ENCODE assay signal across 17 cellular contexts in genomic region chr11:130404727-130405126, GRCh38. TPM values are rescaled to one million over a fixed set of nuclear protein-coding genes. Genes with fewer than 3 reads are reported as not detected.
DNase-seq lines count a peak whose midpoint lies in the region; ATAC-seq and TF ChIP-seq lines count a peak whose summit lies in the region.
"Had no signal": no experiment of that assay in that cellular context is flagged by ENCODE, and none has a peak within 500 bp of the region (broad histone marks: within the 10 kb centered on the region; RNA-seq: fewer than 3 reads in every experiment).

No MANE protein-coding gene starts in this region.

- H3K36me3 Mint-ChIP-seq in neural progenitor cell (peaks cover 2% of the 10 kb centered on the region), mesothelial cell of epicardium (no peaks in the 10 kb centered on the region)
- H3K36me3 Mint-ChIP-seq: CD8-positive, alpha-beta T cell had no signal

- H3K4me3 ChIP-seq in dorsolateral prefrontal cortex (no peak overlapping the region), neural progenitor cell (no peak overlapping the region)

- intact Hi-C loops in dorsolateral prefrontal cortex (cut with DNase I), result no loop called here

- H3K4me1 ChIP-seq in neural progenitor cell, result no peaks in the 10 kb centered on the region

- no peak overlapping the region for H3K4me2 ChIP-seq in neural progenitor cell
- H3K4me2 ChIP-seq: SK-N-SH had no signal

- H3K4me3 Mint-ChIP-seq in neural progenitor cell (no peak overlapping the region), mesothelial cell of epicardium (no peak overlapping the region)
- H3K4me3 Mint-ChIP-seq: CD8-positive, alpha-beta T cell had no signal

- H3K9me3 Mint-ChIP-seq in neural progenitor cell (no peaks in the 10 kb centered on the region), mesothelial cell of epicardium (no peaks in the 10 kb centered on the region)
- H3K9me3 Mint-ChIP-seq: CD8-positive, alpha-beta T cell had no signal

- no peak overlapping the region for H3K9ac ChIP-seq in neural progenitor cell
- H3K9ac ChIP-seq: SK-N-SH had no signal

- H3K27ac Mint-ChIP-seq in neural progenitor cell (peak overlapping the region; percentile 66), mesothelial cell of epicardium (no peak overlapping the region)
- H3K27ac Mint-ChIP-seq: CD8-positive, alpha-beta T cell had no signal

- H3K27me3 Mint-ChIP-seq in neural progenitor cell (ENCODE audit: insufficient read depth, low read depth) (peaks cover 19% of the 10 kb centered on the region), mesothelial cell of epicardium (ENCODE audit: low read depth) (peaks cover 29% of the 10 kb centered on the region)

- no peaks in the 10 kb centered on the region for H3K27me3 ChIP-seq in dorsolateral prefrontal cortex
- no peaks in the 10 kb centered on the region for H3K27me3 ChIP-seq in neural progenitor cell

- H3K4me1 Mint-ChIP-seq in neural progenitor cell, result peaks cover 23% of the 10 kb centered on the region
- H3K4me1 Mint-ChIP-seq in mesothelial cell of epicardium, result peaks cover 32% of the 10 kb centered on the region

- H3F3A ChIP-seq in neural progenitor cell (ENCODE audit: low read depth), result no peaks in the 10 kb centered on the region

- H3K9me3 ChIP-seq in neural progenitor cell (ENCODE audit: low read depth), result no peaks in the 10 kb centered on the region
- H3K9me3 ChIP-seq: SK-N-SH had no signal

- DNase-seq in DMS 273 (lab: John Stamatoyannopoulos, UW; ENCODE audit: unreplicated experiment) (peak; percentile 14), DMS 273 treated with DMSO at 0.1 percent for 48 hours (lab: John Stamatoyannopoulos, UW) (no peak), dorsolateral prefrontal cortex (no peak), neural progenitor cell (ENCODE audit: low spot score) (no peak), mesothelial cell of epicardium (ENCODE audit: low spot score in 2 of 2, unreplicated experiment in 2 of 2) (no peak)
- DNase-seq: CD8-positive, alpha-beta T cell; NCI-H1092; NCI-H1694; NCI-H774; Right ventricle myocardium superior; SK-N-SH had no signal

- H4K20me1 ChIP-seq in neural progenitor cell (ENCODE audit: low read depth), result no peaks in the 10 kb centered on the region

- no peaks in the 10 kb centered on the region for H3K79me2 ChIP-seq in neural progenitor cell (ENCODE audit: low read depth)

- TF ChIP-seq CTCF in dorsolateral prefrontal cortex (IDR thresholded peaks at IDR 0.05 in 54 of 56, conservative IDR thresholded peaks at IDR 0.05 in 2 of 56; ENCODE audit: low read depth in 1 of 56, partially characterized antibody in 56 of 56), result no peak
- no peak for TF ChIP-seq CTCF in neural progenitor cell (IDR thresholded peaks at IDR 0.05)
- TF ChIP-seq CTCF in mesothelial cell of epicardium (IDR thresholded peaks at IDR 0.05; ENCODE audit: unreplicated experiment), result no peak

- H2AFZ ChIP-seq in neural progenitor cell (replicated peaks), result no peak overlapping the region

- ATAC-seq in GM19452 (IDR thresholded peaks at IDR 0.05; ENCODE audit: unreplicated experiment) (no peak), GM21367 (IDR thresholded peaks at IDR 0.05; ENCODE audit: unreplicated experiment) (no peak), HG03159 (IDR thresholded peaks at IDR 0.05; ENCODE audit: unreplicated experiment) (no peak)
- ATAC-seq: CD8-positive, alpha-beta T cell; Panc1 had no signal

- H3K36me3 ChIP-seq in neural progenitor cell, result no peaks in the 10 kb centered on the region

- H3K27ac ChIP-seq in dorsolateral prefrontal cortex (peak overlapping the region in 43 of 59 donors; percentile 11 to 93 (median 87)), neural progenitor cell (no peak overlapping the region)
- H3K27ac ChIP-seq: 22Rv1 had no signal

RNA-seq across cellular contexts. Expression of gene ADAMTS8, which starts 23.7 kb away (rescaled TPM):
- total RNA-seq in dorsolateral prefrontal cortex, result 10 to 100 TPM in 98 of 120 experiments, 1 to 10 TPM in 22; 6.8 to 26.1 (median 12.6) TPM
- not detected in 2 replicates for total RNA-seq in neural progenitor cell (ENCODE audit: low replicate concordance)
- 0.70 to 1.3 TPM (median 0.96 TPM) in 3 replicates for total RNA-seq in mesothelial cell of epicardium
- total RNA-seq: CD8-positive, alpha-beta T cell; Daoy had no signal

RNA-seq across cellular contexts. Expression of gene ADAMTS15, which starts 43.7 kb away (rescaled TPM):
- total RNA-seq in dorsolateral prefrontal cortex (1 to 10 TPM in 27 of 120 experiments, under 1 TPM in 93; 0.21 to 2.5 (median 0.65) TPM), neural progenitor cell (ENCODE audit: low replicate concordance) (0.09 and 0.25 TPM in 2 replicates), mesothelial cell of epicardium (8.1 to 9.9 TPM (median 9.4 TPM) in 3 replicates)
- total RNA-seq: CD8-positive, alpha-beta T cell had no signal
